In genomic region chr5:53027913-53028312, GRCh38 we compare ENCODE assay signal across 13 cellular contexts. TPM values are rescaled to one million over a fixed set of nuclear protein-coding genes. Genes with fewer than 3 reads are reported as not detected.
DNase-seq lines count a peak whose midpoint lies in the region; ATAC-seq and TF ChIP-seq lines count a peak whose summit lies in the region.
"Had no signal": no experiment of that assay in that cellular context is flagged by ENCODE, and none has a peak within 500 bp of the region (broad histone marks: within the 10 kb centered on the region; RNA-seq: fewer than 3 reads in every experiment).

No MANE protein-coding gene starts in this region.

- peak overlapping the region; percentile 79 for H2BK20ac ChIP-seq in IMR-90 (ENCODE audit: low read depth, low read length)

- peak overlapping the region; percentile 28 for H3K4me3 Mint-ChIP-seq in MCF 10A (ENCODE audit: unreplicated experiment)
- H3K4me3 Mint-ChIP-seq: activated naive CD8-positive, alpha-beta T cell treated with anti-CD3 and anti-CD28 coated beads, Interleukin-2, amount 10 ng/mL, durations not matched to agents 7 days and 5 days had no signal

- ATAC-seq in IMR-90 (ENCODE audit: low read depth) (peak; percentile 10), HG02885 (IDR thresholded peaks at IDR 0.05; ENCODE audit: poor library complexity, unreplicated experiment) (no peak)

- H3K9ac ChIP-seq in IMR-90 (ENCODE audit: low read depth, low read length) = peak overlapping the region; percentile 27; the same call in 1 of the 2 replicates

- H3K79me1 ChIP-seq in IMR-90 (ENCODE audit: low read depth in 1 of 2, low read length in 2 of 2) = peaks cover 19 to 56% of the 10 kb centered on the region in 2 experiments

- peak overlapping the region; percentile 94 for H3K14ac ChIP-seq in IMR-90 (replicated peaks; ENCODE audit: low read depth, low read length)

- H3K36me3 ChIP-seq in IMR-90 (ENCODE audit: control insufficient read depth, insufficient read depth, low read length) = peaks cover 3% of the 10 kb centered on the region; the same call in 1 of the 2 replicates

- H4K20me1 ChIP-seq in IMR-90 (ENCODE audit: insufficient read depth, low read length) = no peaks in the 10 kb centered on the region

- dilution Hi-C loops in IMR-90 (cut with HindIII; ENCODE audit: low sequenced_read_pairs, unreplicated experiment) = no loop called here

- H2BK15ac ChIP-seq in IMR-90 (ENCODE audit: low read depth, low read length) = peak overlapping the region; percentile 32

- CTCF ChIA-PET in IMR-90 (lab: Yijun Ruan, JAX) (interaction anchor here (1.4 to 2.3 kb wide), 2 partner anchors 8 to 17 kb away, joined by 4 to 7 read pairs; no protein-coding TSS in a partner anchor), MCF 10A (lab: Yijun Ruan, JAX) (interaction anchor here (0.6 to 6.7 kb wide), 7 partner anchors 17 to 1643 kb away, joined by 3 to 49 read pairs (median 4); no protein-coding TSS in a partner anchor)

- peaks cover 13% of the 10 kb centered on the region for H3K9me1 ChIP-seq in IMR-90 (ENCODE audit: insufficient read depth, low read length)

- no peak for TF ChIP-seq RAD21 in IMR-90 (IDR thresholded peaks at IDR 0.05; ENCODE audit: low read length)

- H4K91ac ChIP-seq in IMR-90 (ENCODE audit: insufficient read depth, low read depth, low read length) = peak overlapping the region; percentile 91

- intact Hi-C loops in IMR-90 (cut with micrococcal nuclease) (loop anchor here (5.0 kb wide), 1 partner anchor 36 kb away; no protein-coding TSS in a partner anchor), MCF 10A (cut with micrococcal nuclease) (no loop called here)

- H4K5ac ChIP-seq in IMR-90 (ENCODE audit: low read depth, low read length) = peak overlapping the region; percentile 79

- TF ChIP-seq CTCF in AG10803 (conservative IDR thresholded peaks at IDR 0.05; ENCODE audit: low read length) = no peak
- TF ChIP-seq CTCF in IMR-90 (conservative IDR thresholded peaks at IDR 0.05; ENCODE audit: low read depth, low read length) = no peak
- no peak for TF ChIP-seq CTCF in MCF 10A (IDR thresholded peaks at IDR 0.05; ENCODE audit: unreplicated experiment)

- peak overlapping the region; percentile 83 for H3K27ac ChIP-seq in IMR-90 (ENCODE audit: insufficient read depth, low read length)
- peak overlapping the region; percentile 19 for H3K27ac ChIP-seq in layer of hippocampus (ENCODE audit: low read depth, low read length)
- H3K27ac ChIP-seq: PC-9 had no signal

- no peaks in the 10 kb centered on the region for H3K9me3 Mint-ChIP-seq in MCF 10A (ENCODE audit: unreplicated experiment)
- H3K9me3 Mint-ChIP-seq: activated naive CD8-positive, alpha-beta T cell treated with anti-CD3 and anti-CD28 coated beads, Interleukin-2, amount 10 ng/mL, durations not matched to agents 7 days and 5 days had no signal

- peak overlapping the region; percentile 28 to 95 for H4K8ac ChIP-seq in IMR-90 (ENCODE audit: low read depth in 2 of 2, low read length in 2 of 2)

- WGBS in IMR-90 (ENCODE audit: extremely low coverage in 2 of 2, insufficient read length in 1 of 2), 2 experiments = 40% methylated on average over 1 of the region's 4 CpGs; no CpG with 5 or more reads in 1 of the 2 experiments

- no peaks in the 10 kb centered on the region for H3K36me3 Mint-ChIP-seq in MCF 10A (ENCODE audit: insufficient read depth, unreplicated experiment)

- H3K4me3 ChIP-seq in AG10803 (ENCODE audit: low read length) (no peak overlapping the region), IMR-90 (ENCODE audit: insufficient read depth, low read depth, low read length) (no peak overlapping the region)
- H3K4me3 ChIP-seq: PC-9 had no signal

- peak overlapping the region; percentile 100 for H2BK5ac ChIP-seq in IMR-90 (ENCODE audit: low read depth, low read length, poor library complexity, severe bottlenecking)

- H3K9me3 ChIP-seq in IMR-90 (ENCODE audit: control insufficient read depth, insufficient read depth, low read length) = no peaks in the 10 kb centered on the region

- H2AK5ac ChIP-seq in IMR-90 (ENCODE audit: low read depth, low read length) = peak overlapping the region; percentile 81

- peak overlapping the region; percentile 47 for H3K56ac ChIP-seq in IMR-90 (ENCODE audit: extremely low read depth, insufficient read depth, low read length)

- peak overlapping the region; percentile 88 for H3K4ac ChIP-seq in IMR-90 (ENCODE audit: low read depth, low read length)

- peaks cover 43% of the 10 kb centered on the region for H3K4me1 Mint-ChIP-seq in MCF 10A (ENCODE audit: insufficient read depth, unreplicated experiment)

- H2AFZ ChIP-seq in IMR-90 (replicated peaks; ENCODE audit: low read length, poor library complexity) = no peak overlapping the region
- H2AFZ ChIP-seq: PC-9 had no signal

- H3K27me3 Mint-ChIP-seq in MCF 10A (ENCODE audit: insufficient read depth, unreplicated experiment) = no peaks in the 10 kb centered on the region
- H3K27me3 Mint-ChIP-seq: activated naive CD8-positive, alpha-beta T cell treated with anti-CD3 and anti-CD28 coated beads, Interleukin-2, amount 10 ng/mL, durations not matched to agents 7 days and 5 days had no signal

- H3K18ac ChIP-seq in IMR-90 (ENCODE audit: low read depth, low read length) = peak overlapping the region; percentile 80

- H3K23ac ChIP-seq in IMR-90 (ENCODE audit: low read depth, low read length) = peak overlapping the region; percentile 83

- peak overlapping the region; percentile 0 for H3K27ac Mint-ChIP-seq in MCF 10A (ENCODE audit: low read depth, unreplicated experiment)

- TF ChIP-seq POLR2A in IMR-90 (IDR thresholded peaks at IDR 0.05; ENCODE audit: low read depth, low read length) = no peak

- DNase-seq in AG10803 (ENCODE audit: low read depth) (peak; percentile 75), IMR-90 (peak; percentile 82), MCF 10A (ENCODE audit: unreplicated experiment) (peak; percentile 88), putamen (ENCODE audit: low spot score) (no peak)
- no peak for DNase-seq in activated CD4-positive, alpha-beta T cell treated with anti-CD3 and anti-CD28 coated beads, Interleukin-2, amount 50 U/mL, for 1 hour
- no peak for DNase-seq in stimulated activated CD4-positive, alpha-beta T cell treated with anti-CD3 and anti-CD28 coated beads, Interleukin-1b, Interleukin-23, amount 100 ng/mL, for 48 hours
- DNase-seq: activated CD4-positive, alpha-beta T cell treated with anti-CD3 and anti-CD28 coated beads for 48 hours; activated naive CD8-positive, alpha-beta T cell treated with anti-CD3 and anti-CD28 coated beads, Interleukin-2, amount 10 ng/mL, durations not matched to agents 7 days and 5 days; hippocampal formation; KG1 had no signal

- BruUV-seq in IMR-90 (replicated peaks; lab: Mats Ljungman, UMichigan) (no TSS peak), MCF 10A (replicated peaks; lab: Mats Ljungman, UMichigan) (no TSS peak)

- H2AK9ac ChIP-seq in IMR-90 (replicated peaks; ENCODE audit: low read depth, low read length, poor library complexity) = peak overlapping the region; percentile 37

- peaks cover 31% of the 10 kb centered on the region for H3K4me1 ChIP-seq in IMR-90 (ENCODE audit: control insufficient read depth, insufficient read depth, low read length)

- POLR2A ChIA-PET in IMR-90 (lab: Charles Lee; ENCODE audit: unreplicated experiment) = no interaction called here
- POLR2A ChIA-PET in MCF 10A (lab: Yijun Ruan, JAX) = interaction anchor here (0.7 to 3.8 kb wide), 9 partner anchors 8 to 307 kb away, joined by 3 to 58 read pairs (median 6); partner anchors contain the start of gene ITGA2

- peak overlapping the region; percentile 3; the same call in 1 of the 2 replicates for H3K4me2 ChIP-seq in IMR-90 (ENCODE audit: low read depth, low read length)
- H3K4me2 ChIP-seq: PC-9 had no signal

- in situ Hi-C loops in IMR-90 (cut with MboI; ENCODE audit: low sequenced_read_pairs) = no loop called here

- H2BK120ac ChIP-seq in IMR-90 (ENCODE audit: low read depth, low read length) = peak overlapping the region; percentile 97

- H3K27me3 ChIP-seq in IMR-90 (ENCODE audit: control insufficient read depth, insufficient read depth, low read length) (no peaks in the 10 kb centered on the region), layer of hippocampus (ENCODE audit: control insufficient read depth, insufficient read depth, low read length) (no peaks in the 10 kb centered on the region)

TF ChIP-seq in IMR-90, 13 proteins besides CTCF, POLR2A, EP300 and RAD21:
- peak; percentile 13; the same call in 1 of the 2 replicates for TF ChIP-seq CEBPB (IDR thresholded peaks at IDR 0.05; ENCODE audit: low read depth, low read length)
- no peak for TF ChIP-seq FOS (IDR thresholded peaks at IDR 0.05; ENCODE audit: low read depth, low read length)
- no peak for TF ChIP-seq SMC3 (IDR thresholded peaks at IDR 0.05; ENCODE audit: low read depth, low read length)
- TF ChIP-seq MXI1 (IDR thresholded peaks at IDR 0.05; ENCODE audit: borderline replicate concordance, low read depth, low read length) = no peak
- TF ChIP-seq RCOR1 (IDR thresholded peaks at IDR 0.05; ENCODE audit: insufficient replicate concordance, low read length) = no peak
- TF ChIP-seq MAZ (IDR thresholded peaks at IDR 0.05; ENCODE audit: borderline replicate concordance, low read depth, low read length) = no peak
- TF ChIP-seq USF2 (IDR thresholded peaks at IDR 0.05; ENCODE audit: low read depth, low read length) = 0 out of 2 replicates have a peak, but pooled peaks have one; percentile 38
TF ChIP-seq in IMR-90: peak in this region for 2.

RNA-seq across cellular contexts. Expression of gene ITGA2, which starts 38.8 kb away (rescaled TPM):
- total RNA-seq in IMR-90 (2012; rRNA removed) (83.6 and 93.4 TPM in 2 replicates), MCF 10A (2022) (14.1 and 16.8 TPM in 2 replicates)
- 20.4 and 23.3 TPM in 2 replicates for polyA plus RNA-seq in IMR-90 (2012; rRNA removed)
- polyA plus RNA-seq in IMR-90 (2012; cell fraction: cytosol; rRNA removed) = 3.8 and 6.3 TPM in 2 replicates
- 2.9 and 17.7 TPM in 2 replicates for polyA plus RNA-seq in IMR-90 (2012; cell fraction: nucleus; rRNA removed; ENCODE audit: low replicate concordance)

Comparison
In these comparisons a context has a peak if more than half of its experiments do, and no peak if none do; other contexts are left out.
1. DNase-seq: peak in AG10803 (single experiment), IMR-90 (single experiment) and MCF 10A (single experiment); none in activated CD4-positive, alpha-beta T cell treated with anti-CD3 and anti-CD28 coated beads, Interleukin-2, amount 50 U/mL, for 1 hour (single experiment), putamen (single experiment) and stimulated activated CD4-positive, alpha-beta T cell treated with anti-CD3 and anti-CD28 coated beads, Interleukin-1b, Interleukin-23, amount 100 ng/mL, for 48 hours (single experiment).